In the genomic region with DNA sequence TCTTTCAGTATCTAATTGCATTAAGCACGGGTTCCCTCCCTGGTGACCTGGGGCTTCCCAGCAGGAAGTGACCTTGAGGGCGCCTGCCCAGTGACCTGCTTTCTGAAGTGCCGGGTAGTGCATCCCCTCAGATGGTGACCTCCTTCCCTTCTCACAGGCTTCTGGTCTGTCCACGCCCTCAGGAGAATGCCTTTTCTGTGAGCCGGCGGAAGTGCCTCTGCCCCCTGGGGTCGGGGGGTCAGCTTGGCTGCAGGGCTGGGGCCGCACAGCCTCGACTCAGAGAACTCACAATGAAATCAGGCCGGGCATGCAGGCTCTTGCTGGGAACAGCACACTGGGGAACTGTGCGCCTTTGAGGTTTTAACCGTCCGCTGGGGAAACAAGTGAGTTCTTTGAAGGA, we compare ENCODE assay signal across 12 cellular contexts.
A peak's percentile ranks its signal among the peaks of the same experiment; 100 is the strongest.
DNase-seq lines count a peak whose midpoint lies in the region; ATAC-seq and TF ChIP-seq lines count a peak whose summit lies in the region.
"Had no signal": no experiment of that assay in that cellular context is flagged by ENCODE, and none has a peak within 500 bp of the region (broad histone marks: within the 10 kb centered on the region; RNA-seq: fewer than 3 reads in every experiment).

No MANE protein-coding gene starts in this region.

- no peaks in the 10 kb centered on the region for H3K9me3 ChIP-seq in right lobe of liver

- H3K4me3 ChIP-seq in right lobe of liver = no peak overlapping the region
- H3K4me3 ChIP-seq: coronary artery had no signal

- H3K27ac ChIP-seq in right lobe of liver = no peak overlapping the region
- H3K27ac ChIP-seq: coronary artery had no signal

- H3K27me3 Mint-ChIP-seq in stimulated activated naive B cell treated with anti-CD40 and anti-IgM and Interleukin-4, amounts not matched to agents 10 μg/mL and 1 μg/mL and 100 μg/mL, for 72 hours = peaks cover 19 to 39% of the 10 kb centered on the region in 2 donors

- H3K36me3 Mint-ChIP-seq in stimulated activated naive B cell treated with anti-CD40 and anti-IgM and Interleukin-4, amounts not matched to agents 10 μg/mL and 1 μg/mL and 100 μg/mL, for 72 hours = no peaks in the 10 kb centered on the region

- TF ChIP-seq POLR2A in right lobe of liver (IDR thresholded peaks at IDR 0.05) = no peak

- TF ChIP-seq CTCF in right lobe of liver (IDR thresholded peaks at IDR 0.05) = no peak

- intact Hi-C loops in right lobe of liver (cut with DNase I) = no loop called here

- DNase-seq in RPMI7951 (ENCODE audit: low read depth) (peak; percentile 16), right lobe of liver (peak in 2 of 3 donors; percentile 41 to 47), NCI-H1436 (lab: John Stamatoyannopoulos, UW) (no peak), NCI-H2196 treated with DMSO at 0.1 percent for 48 hours (lab: John Stamatoyannopoulos, UW; ENCODE audit: unreplicated experiment) (no peak)
- no peak for DNase-seq in stimulated activated naive B cell treated with anti-CD40 and anti-IgM and Interleukin-4, amounts not matched to agents 10 μg/mL and 1 μg/mL and 100 μg/mL, for 72 hours
- DNase-seq: activated CD4-positive, alpha-beta T cell treated with anti-CD3 and anti-CD28 coated beads, Interleukin-2, amount 50 U/mL, for 48 hours; activated naive CD4-positive, alpha-beta T cell; NCI-H446 treated with DMSO at 0.1 percent for 48 hours; stimulated activated CD8-positive, alpha-beta memory T cell treated with anti-CD3 and anti-CD28 coated beads, Interleukin-4, amount 100 ng/mL, for 48 hours had no signal

- ATAC-seq in esophagus mucosa (peak; percentile 54), right lobe of liver (peak; percentile 55 to 82 (median 66)), GM19463 (IDR thresholded peaks at IDR 0.05; ENCODE audit: unreplicated experiment) (no peak)
- ATAC-seq in stimulated activated naive B cell treated with anti-CD40 and anti-IgM and Interleukin-4, amounts not matched to agents 10 μg/mL and 1 μg/mL and 100 μg/mL, for 72 hours (replicated peaks) = peak; percentile 29 to 64

- peaks cover 0 to 12% (median 1%) of the 10 kb centered on the region in 4 donors for H3K4me1 ChIP-seq in right lobe of liver

- H3K36me3 ChIP-seq in right lobe of liver = no peaks in the 10 kb centered on the region

- no peak overlapping the region for H3K4me3 Mint-ChIP-seq in stimulated activated naive B cell treated with anti-CD40 and anti-IgM and Interleukin-4, amounts not matched to agents 10 μg/mL and 1 μg/mL and 100 μg/mL, for 72 hours

- 23% methylated on average over 6 of the region's 13 CpGs for WGBS in right lobe of liver (ENCODE audit: insufficient coverage, low coverage, low lambda C conversion rate, missing lambda C conversion rate)

- H3K27me3 ChIP-seq in right lobe of liver = no peaks in the 10 kb centered on the region

- H3K9me3 Mint-ChIP-seq in stimulated activated naive B cell treated with anti-CD40 and anti-IgM and Interleukin-4, amounts not matched to agents 10 μg/mL and 1 μg/mL and 100 μg/mL, for 72 hours = peaks cover 0 to 7% of the 10 kb centered on the region in 2 donors

- H3K4me1 Mint-ChIP-seq in stimulated activated naive B cell treated with anti-CD40 and anti-IgM and Interleukin-4, amounts not matched to agents 10 μg/mL and 1 μg/mL and 100 μg/mL, for 72 hours = peaks cover 10 to 15% of the 10 kb centered on the region in 2 donors

- H3K27ac Mint-ChIP-seq in stimulated activated naive B cell treated with anti-CD40 and anti-IgM and Interleukin-4, amounts not matched to agents 10 μg/mL and 1 μg/mL and 100 μg/mL, for 72 hours = no peak overlapping the region

Comparison
In these comparisons a context has a peak if more than half of its experiments do, and no peak if none do; other contexts are left out.
1. DNase-seq: peak in RPMI7951 (single experiment) and right lobe of liver (2 of 3); none in stimulated activated naive B cell treated with anti-CD40 and anti-IgM and Interleukin-4, amounts not matched to agents 10 μg/mL and 1 μg/mL and 100 μg/mL, for 72 hours (single experiment), NCI-H1436 (single experiment) and NCI-H2196 treated with DMSO at 0.1 percent for 48 hours (single experiment).